In genomic region chr2:160373263-160374019, GRCh38 we compare ENCODE assay signal across 14 cellular contexts.
DNase-seq lines count a peak whose midpoint lies in the region; ATAC-seq and TF ChIP-seq lines count a peak whose summit lies in the region.
"Had no signal": no experiment of that assay in that cellular context is flagged by ENCODE, and none has a peak within 500 bp of the region (broad histone marks: within the 10 kb centered on the region; RNA-seq: fewer than 3 reads in every experiment).

No MANE protein-coding gene starts in this region.

- peaks cover 4% of the 10 kb centered on the region for H3K36me3 Mint-ChIP-seq in CD4-positive, CD25-positive, alpha-beta regulatory T cell
- H3K36me3 Mint-ChIP-seq in osteocyte (ENCODE audit: unreplicated experiment) = peaks cover 9% of the 10 kb centered on the region
- H3K36me3 Mint-ChIP-seq: brain had no signal

- H3K4me1 Mint-ChIP-seq in CD4-positive, CD25-positive, alpha-beta regulatory T cell = peaks cover 27 to 83% (median 57%) of the 10 kb centered on the region in 4 donors
- H3K4me1 Mint-ChIP-seq in osteocyte (ENCODE audit: unreplicated experiment) = peaks cover 98% of the 10 kb centered on the region

- no peak for DNase-seq in CD4-positive, CD25-positive, alpha-beta regulatory T cell
- DNase-seq in NCI-H2227 (lab: John Stamatoyannopoulos, UW; ENCODE audit: unreplicated experiment) (peak; percentile 68), esophagus muscularis mucosa (ENCODE audit: extremely low spot score) (no peak), osteocyte (ENCODE audit: extremely low spot score, unreplicated experiment) (no peak), NCI-H2081 (lab: John Stamatoyannopoulos, UW) (no peak), DMS53 (lab: John Stamatoyannopoulos, UW) (no peak)
- DNase-seq: H9, OCI-M1, T-helper 9 cell had no signal

- peak overlapping the region; percentile 36 to 74 (median 70) for H3K27ac Mint-ChIP-seq in CD4-positive, CD25-positive, alpha-beta regulatory T cell
- peak overlapping the region; percentile 89 for H3K27ac Mint-ChIP-seq in osteocyte (ENCODE audit: unreplicated experiment)

- H3K27ac ChIP-seq in CD4-positive, CD25-positive, alpha-beta regulatory T cell (ENCODE audit: insufficient read depth, low read length, poor library complexity, severe bottlenecking) = no peak overlapping the region
- peak overlapping the region; percentile 20 to 61 (median 38) for H3K27ac ChIP-seq in esophagus muscularis mucosa (replicated peaks in 1 of 4)
- H3K27ac ChIP-seq: KMS-11, vagina had no signal

- H3K9me3 Mint-ChIP-seq in CD4-positive, CD25-positive, alpha-beta regulatory T cell = peaks cover 0 to 4% (median 0%) of the 10 kb centered on the region in 7 donors
- H3K9me3 Mint-ChIP-seq in osteocyte (ENCODE audit: unreplicated experiment) = peaks cover 5% of the 10 kb centered on the region
- H3K9me3 Mint-ChIP-seq: brain, H9 had no signal

- no peak for TF ChIP-seq POLR2A in esophagus muscularis mucosa (IDR thresholded peaks at IDR 0.05; ENCODE audit: low read depth)

- no peaks in the 10 kb centered on the region for H3K27me3 ChIP-seq in CD4-positive, CD25-positive, alpha-beta regulatory T cell (ENCODE audit: control insufficient read depth, insufficient read depth, low read length)
- H3K27me3 ChIP-seq in esophagus muscularis mucosa = no peaks in the 10 kb centered on the region
- H3K27me3 ChIP-seq: vagina had no signal

- TF ChIP-seq CTCF in esophagus muscularis mucosa (IDR thresholded peaks at IDR 0.05) (no peak), osteocyte (IDR thresholded peaks at IDR 0.05) (no peak)

- no peak for TF ChIP-seq EP300 in esophagus muscularis mucosa (IDR thresholded peaks at IDR 0.05)

- H3K4me3 ChIP-seq in CD4-positive, CD25-positive, alpha-beta regulatory T cell (ENCODE audit: low read depth, low read length) = no peak overlapping the region
- H3K4me3 ChIP-seq in esophagus muscularis mucosa = no peak overlapping the region
- H3K4me3 ChIP-seq: vagina had no signal

- H3K36me3 ChIP-seq in CD4-positive, CD25-positive, alpha-beta regulatory T cell (ENCODE audit: control insufficient read depth, insufficient read depth, low read length) = peaks cover 2% of the 10 kb centered on the region
- no peaks in the 10 kb centered on the region for H3K36me3 ChIP-seq in esophagus muscularis mucosa
- H3K36me3 ChIP-seq: vagina had no signal

- no peak for ATAC-seq in CD4-positive, CD25-positive, alpha-beta regulatory T cell (ENCODE audit: low read depth in 2 of 2)
- ATAC-seq in GM18909 (IDR thresholded peaks at IDR 0.05; ENCODE audit: poor library complexity, unreplicated experiment) (no peak), GM18861 (IDR thresholded peaks at IDR 0.05; ENCODE audit: unreplicated experiment) (no peak)

- WGBS in esophagus muscularis mucosa = 85% methylated on average over 2 of the region's 2 CpGs

- peaks cover 20% of the 10 kb centered on the region for H3K4me1 ChIP-seq in CD4-positive, CD25-positive, alpha-beta regulatory T cell (ENCODE audit: control insufficient read depth, insufficient read depth, low read length, poor library complexity, severe bottlenecking)
- peaks cover 98 to 100% (median 99%) of the 10 kb centered on the region in 4 donors for H3K4me1 ChIP-seq in esophagus muscularis mucosa

- no peaks in the 10 kb centered on the region for H3K9me3 ChIP-seq in CD4-positive, CD25-positive, alpha-beta regulatory T cell (ENCODE audit: control insufficient read depth in 2 of 2, low read length in 2 of 2)
- H3K9me3 ChIP-seq in esophagus muscularis mucosa = no peaks in the 10 kb centered on the region
- H3K9me3 ChIP-seq: vagina had no signal

- intact Hi-C loops in esophagus muscularis mucosa (cut with DNase I) = no loop called here

- H3K27me3 Mint-ChIP-seq in CD4-positive, CD25-positive, alpha-beta regulatory T cell = no peaks in the 10 kb centered on the region
- H3K27me3 Mint-ChIP-seq in osteocyte (ENCODE audit: unreplicated experiment) = no peaks in the 10 kb centered on the region

- H3K4me3 Mint-ChIP-seq in CD4-positive, CD25-positive, alpha-beta regulatory T cell = peak overlapping the region; percentile 0 to 56 (median 49)
- H3K4me3 Mint-ChIP-seq in osteocyte (ENCODE audit: unreplicated experiment) = peak overlapping the region; percentile 43
